In the genomic region with DNA sequence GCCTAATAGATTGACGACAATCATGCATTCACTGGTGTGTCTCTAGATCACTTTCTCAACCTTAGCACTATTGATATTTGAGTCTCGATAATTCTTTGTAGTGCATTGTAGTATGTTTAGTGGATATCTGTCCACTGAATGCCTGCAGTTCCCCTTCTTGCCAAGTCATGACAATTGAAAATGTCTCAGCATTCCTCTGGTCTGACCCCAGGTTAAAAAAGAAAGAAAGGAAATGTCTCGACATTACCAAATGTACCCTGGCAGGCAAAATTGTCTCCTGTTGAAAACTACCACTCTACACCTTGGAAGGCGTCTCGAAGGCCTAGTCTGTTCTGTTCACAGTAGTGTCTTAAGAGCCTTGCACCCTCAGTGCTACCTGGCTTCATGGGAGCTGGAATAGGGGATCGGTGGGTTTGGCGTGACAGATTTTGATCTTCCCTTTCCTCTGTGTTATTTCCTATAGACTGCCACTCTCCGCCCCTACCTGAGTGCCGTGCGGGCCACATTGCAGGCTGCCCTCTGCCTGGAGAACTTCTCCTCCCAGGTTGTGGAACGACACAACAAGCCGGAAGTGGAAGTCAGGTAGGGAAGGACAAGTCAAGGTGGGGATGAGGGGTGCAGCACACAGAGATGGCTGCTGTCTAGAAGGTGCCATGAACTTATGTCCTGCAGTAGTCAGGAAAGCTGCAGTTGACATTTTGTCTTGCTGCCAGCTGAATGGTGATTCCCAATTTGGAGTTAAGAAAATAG, we compare ENCODE assay signal across 21 cellular contexts. TPM values are rescaled to one million over a fixed set of nuclear protein-coding genes. Genes with fewer than 3 reads are reported as not detected.
DNase-seq lines count a peak whose midpoint lies in the region; ATAC-seq, FAIRE-seq and TF ChIP-seq lines count a peak whose summit lies in the region.
"Had no signal": no experiment of that assay in that cellular context is flagged by ENCODE, and none has a peak within 500 bp of the region (broad histone marks: within the 10 kb centered on the region; RNA-seq: fewer than 3 reads in every experiment).

No MANE protein-coding gene starts in this region.

- no peaks in the 10 kb centered on the region for H3K9me3 ChIP-seq in CD4-positive, alpha-beta T cell (ENCODE audit: control insufficient read depth, low read length)
- H3K9me3 ChIP-seq: colonic mucosa, Peyer's patch, transverse colon had no signal

- no peak overlapping the region for H3K4me3 Mint-ChIP-seq in CD4-positive, alpha-beta T cell
- no peak overlapping the region for H3K4me3 Mint-ChIP-seq in activated CD8-positive, alpha-beta T cell treated with anti-CD3 and anti-CD28 coated beads for 36 hours
- no peak overlapping the region for H3K4me3 Mint-ChIP-seq in immature natural killer cell
- H3K4me3 Mint-ChIP-seq: mesothelial cell of epicardium; stimulated activated naive CD8-positive, alpha-beta T cell treated with anti-CD3 and anti-CD28 coated beads, Interleukin-15, amount 100 ng/mL, for 72 hours; WTC11 had no signal

- intact Hi-C loops in CD4-positive, alpha-beta T cell (cut with DNase I, micrococcal nuclease), result loop anchor here in 1 of 2 experiments (10.0 kb wide), 1 partner anchor 63 kb away; the partner anchor contains the start of gene BRPF1
- intact Hi-C loops in activated CD8-positive, alpha-beta T cell treated with anti-CD3 and anti-CD28 coated beads for 36 hours (cut with micrococcal nuclease), result no loop called here
- intact Hi-C loops in Right ventricle myocardium inferior (cut with DNase I), result no loop called here

- DNase-seq in CD4-positive, alpha-beta T cell, result no peak
- DNase-seq in activated CD8-positive, alpha-beta T cell treated with anti-CD3 and anti-CD28 coated beads for 36 hours, result no peak
- DNase-seq in immature natural killer cell (no peak), frontal cortex (ENCODE audit: low spot score in 2 of 2) (no peak), Right ventricle myocardium inferior (ENCODE audit: missing footprints) (no peak), omental fat pad (ENCODE audit: low spot score) (no peak)
- DNase-seq: activated CD8-positive, alpha-beta memory T cell treated with anti-CD3 and anti-CD28 coated beads for 24 hours; activated T-cell treated with anti-CD3 and anti-CD28 coated beads, Interleukin-2, amount 50 U/mL, for 48 hours; colonic mucosa; head of caudate nucleus; IMR-90; NCI-H1417; NCI-H2107; NCI-H510A treated with DMSO at 0.1 percent for 48 hours; stimulated activated CD4-positive, alpha-beta T cell treated with anti-CD3 and anti-CD28 coated beads, Interleukin-2, amount 100 ng/mL, for 48 hours; stimulated activated naive CD8-positive, alpha-beta T cell treated with anti-CD3 and anti-CD28 coated beads, Interleukin-15, amount 100 ng/mL, for 72 hours; transverse colon had no signal

- H3K9me3 Mint-ChIP-seq in CD4-positive, alpha-beta T cell, result no peaks in the 10 kb centered on the region
- no peaks in the 10 kb centered on the region for H3K9me3 Mint-ChIP-seq in activated CD8-positive, alpha-beta T cell treated with anti-CD3 and anti-CD28 coated beads for 36 hours
- H3K9me3 Mint-ChIP-seq in immature natural killer cell, result no peaks in the 10 kb centered on the region
- H3K9me3 Mint-ChIP-seq: mesothelial cell of epicardium; stimulated activated naive CD8-positive, alpha-beta T cell treated with anti-CD3 and anti-CD28 coated beads, Interleukin-15, amount 100 ng/mL, for 72 hours; WTC11 had no signal

- peaks cover 52% of the 10 kb centered on the region for H3K4me1 Mint-ChIP-seq in CD4-positive, alpha-beta T cell (ENCODE audit: low read depth)
- H3K4me1 Mint-ChIP-seq in activated CD8-positive, alpha-beta T cell treated with anti-CD3 and anti-CD28 coated beads for 36 hours (ENCODE audit: low read depth), result peaks cover 26% of the 10 kb centered on the region
- H3K4me1 Mint-ChIP-seq in immature natural killer cell, result peaks cover 48 to 55% of the 10 kb centered on the region in 2 donors

- peak overlapping the region; percentile 67 for H3K27ac Mint-ChIP-seq in CD4-positive, alpha-beta T cell
- H3K27ac Mint-ChIP-seq in activated CD8-positive, alpha-beta T cell treated with anti-CD3 and anti-CD28 coated beads for 36 hours, result peak overlapping the region; percentile 13
- H3K27ac Mint-ChIP-seq in immature natural killer cell, result peak overlapping the region in 4 of 6 donors; percentile 27 to 72 (median 52)
- H3K27ac Mint-ChIP-seq: mesothelial cell of epicardium, WTC11 had no signal

- H3K36me3 Mint-ChIP-seq in CD4-positive, alpha-beta T cell (ENCODE audit: low read depth), result peaks cover 85% of the 10 kb centered on the region
- peaks cover 64% of the 10 kb centered on the region for H3K36me3 Mint-ChIP-seq in activated CD8-positive, alpha-beta T cell treated with anti-CD3 and anti-CD28 coated beads for 36 hours (ENCODE audit: low read depth)
- H3K36me3 Mint-ChIP-seq in immature natural killer cell, result peaks cover 5 to 34% (median 11%) of the 10 kb centered on the region in 3 donors

- TF ChIP-seq CTCF in CD4-positive, alpha-beta T cell (IDR thresholded peaks at IDR 0.05), result no peak
- TF ChIP-seq CTCF in activated CD8-positive, alpha-beta T cell treated with anti-CD3 and anti-CD28 coated beads for 36 hours (IDR thresholded peaks at IDR 0.05), result no peak
- no peak for TF ChIP-seq CTCF in omental fat pad (IDR thresholded peaks at IDR 0.05)

- no peaks in the 10 kb centered on the region for H3K27me3 Mint-ChIP-seq in CD4-positive, alpha-beta T cell
- H3K27me3 Mint-ChIP-seq in activated CD8-positive, alpha-beta T cell treated with anti-CD3 and anti-CD28 coated beads for 36 hours, result no peaks in the 10 kb centered on the region
- H3K27me3 Mint-ChIP-seq in immature natural killer cell (ENCODE audit: low read depth in 3 of 3), result peaks cover 3 to 11% (median 10%) of the 10 kb centered on the region in 3 donors
- H3K27me3 Mint-ChIP-seq: stimulated activated naive CD8-positive, alpha-beta T cell treated with anti-CD3 and anti-CD28 coated beads, Interleukin-15, amount 100 ng/mL, for 72 hours had no signal

- no peak for ATAC-seq in CD4-positive, alpha-beta T cell (ENCODE audit: poor library complexity)
- no peak for ATAC-seq in activated CD8-positive, alpha-beta T cell treated with anti-CD3 and anti-CD28 coated beads for 36 hours
- ATAC-seq in Right ventricle myocardium inferior, result no peak
- ATAC-seq in omental fat pad (ENCODE audit: low FRiP score), result no peak
- ATAC-seq: stimulated activated naive CD8-positive, alpha-beta T cell treated with anti-CD3 and anti-CD28 coated beads, Interleukin-15, amount 100 ng/mL, for 72 hours; WTC11 had no signal

- H3K27ac ChIP-seq in CD4-positive, alpha-beta T cell (ENCODE audit: low read depth, low read length), result no peak overlapping the region
- H3K27ac ChIP-seq: colonic mucosa, Peyer's patch, transverse colon had no signal

- POLR2A ChIA-PET in CD4-positive, alpha-beta T cell (lab: Charles Lee), result interaction anchor here (0.9 kb wide), 1 partner anchor 19 kb away, joined by 3 read pairs; no protein-coding TSS in a partner anchor
- POLR2A ChIA-PET in activated CD8-positive, alpha-beta T cell treated with anti-CD3 and anti-CD28 coated beads for 36 hours (lab: Charles Lee), result interaction anchor here (1.0 to 2.7 kb wide), 3 partner anchors 14 to 26 kb away, joined by 3 to 9 read pairs (median 4); no protein-coding TSS in a partner anchor

- no peaks in the 10 kb centered on the region for H3K27me3 ChIP-seq in CD4-positive, alpha-beta T cell (ENCODE audit: control insufficient read depth, insufficient read depth, low read length)
- H3K27me3 ChIP-seq: colonic mucosa, Peyer's patch, transverse colon had no signal

- no peak for FAIRE-seq in frontal cortex (lab: Jason Lieb, UNC)
- FAIRE-seq: G401.6 had no signal

- CTCF ChIA-PET in CD4-positive, alpha-beta T cell (lab: Charles Lee), result interaction anchor here (0.7 kb wide), 1 partner anchor 537 kb away, joined by 5 read pairs; no protein-coding TSS in a partner anchor
- CTCF ChIA-PET in activated CD8-positive, alpha-beta T cell treated with anti-CD3 and anti-CD28 coated beads for 36 hours (lab: Charles Lee), result no interaction called here

RNA-seq across cellular contexts. Expression of gene ARPC4, which starts 4.5 kb away (rescaled TPM):
- total RNA-seq in CD4-positive, alpha-beta T cell, result 10 to 100 TPM; 88.7 to 91.3 TPM
- total RNA-seq in activated CD8-positive, alpha-beta T cell treated with anti-CD3 and anti-CD28 coated beads for 36 hours, result 100 to 1,000 TPM; 205 to 208 TPM
- polyA plus RNA-seq in immature natural killer cell, result 100 to 1,000 TPM; 378 to 470 (median 428) TPM
- 181 TPM for total RNA-seq in frontal cortex
- total RNA-seq in Right ventricle myocardium inferior, result 70.8 TPM
- 100 to 1,000 TPM in 3 of 4 donors, 10 to 100 TPM in 1; 99.0 to 141 (median 122) TPM for total RNA-seq in omental fat pad

RNA-seq across cellular contexts. Expression of gene TADA3, which starts 5.1 kb away (rescaled TPM):
- 10 to 100 TPM; 14.7 to 16.5 TPM for total RNA-seq in CD4-positive, alpha-beta T cell
- total RNA-seq in activated CD8-positive, alpha-beta T cell treated with anti-CD3 and anti-CD28 coated beads for 36 hours, result 10 to 100 TPM; 57.5 to 58.3 TPM
- polyA plus RNA-seq in immature natural killer cell, result 100 to 1,000 TPM in 1 of 3 donors, 10 to 100 TPM in 2; 58.1 to 121 (median 73.6) TPM
- total RNA-seq in frontal cortex, result 33.0 TPM
- 48.4 TPM for total RNA-seq in Right ventricle myocardium inferior
- 10 to 100 TPM; 45.0 to 61.1 (median 52.2) TPM for total RNA-seq in omental fat pad

RNA-seq across cellular contexts. Expression of gene TTLL3, which starts 12.7 kb away (rescaled TPM):
- total RNA-seq in CD4-positive, alpha-beta T cell, result 10 to 100 TPM; 50.5 to 58.6 TPM
- total RNA-seq in activated CD8-positive, alpha-beta T cell treated with anti-CD3 and anti-CD28 coated beads for 36 hours, result 10 to 100 TPM; 52.4 to 61.1 TPM
- 10 to 100 TPM in 1 of 3 donors, 1 to 10 TPM in 2; 4.2 to 10.1 (median 5.0) TPM for polyA plus RNA-seq in immature natural killer cell
- 17.1 TPM for total RNA-seq in frontal cortex
- 10.6 TPM for total RNA-seq in Right ventricle myocardium inferior
- total RNA-seq in omental fat pad, result 10 to 100 TPM; 40.4 to 91.1 (median 54.7) TPM

RNA-seq across cellular contexts. Expression of gene CAMK1, which starts 27.6 kb away (rescaled TPM):
- 1 to 10 TPM in 1 of 2 experiments, under 1 TPM in 1; 0.74 to 1.1 TPM for total RNA-seq in CD4-positive, alpha-beta T cell
- 10 to 100 TPM; 41.7 to 45.7 TPM for total RNA-seq in activated CD8-positive, alpha-beta T cell treated with anti-CD3 and anti-CD28 coated beads for 36 hours
- 10 to 100 TPM; 15.4 to 29.0 (median 19.2) TPM for polyA plus RNA-seq in immature natural killer cell
- total RNA-seq in frontal cortex (69.7 TPM), Right ventricle myocardium inferior (18.4 TPM), omental fat pad (100 to 1,000 TPM in 1 of 4 donors, 10 to 100 TPM in 3; 50.9 to 180 (median 77.6) TPM)

RNA-seq across cellular contexts. Expression of gene RPUSD3, which starts 46.4 kb away (rescaled TPM):
- 1 to 10 TPM; 7.9 to 8.1 TPM for total RNA-seq in CD4-positive, alpha-beta T cell
- total RNA-seq in activated CD8-positive, alpha-beta T cell treated with anti-CD3 and anti-CD28 coated beads for 36 hours, result 10 to 100 TPM; 78.8 to 83.5 TPM
- polyA plus RNA-seq in immature natural killer cell, result 100 to 1,000 TPM in 2 of 3 donors, 10 to 100 TPM in 1; 94.7 to 153 (median 101) TPM
- 13.9 TPM for total RNA-seq in frontal cortex
- 40.7 TPM for total RNA-seq in Right ventricle myocardium inferior
- 10 to 100 TPM; 18.4 to 44.9 (median 35.4) TPM for total RNA-seq in omental fat pad

Comparison
In these comparisons a context has a peak if more than half of its experiments do, and no peak if none do; other contexts are left out.
1. H3K27ac Mint-ChIP-seq: peak in every context shown above with its lines; median percentile 67 in CD4-positive, alpha-beta T cell; 52 in immature natural killer cell; 13 in activated CD8-positive, alpha-beta T cell treated with anti-CD3 and anti-CD28 coated beads for 36 hours.